9 cellular contexts compared by ENCODE assay signal in genomic region chrX:70168238-70169188, GRCh38. TPM values are rescaled to one million over a fixed set of nuclear protein-coding genes. Genes with fewer than 3 reads are reported as not detected.
DNase-seq lines count a peak whose midpoint lies in the region; ATAC-seq and TF ChIP-seq lines count a peak whose summit lies in the region.
"Had no signal": no experiment of that assay in that cellular context is flagged by ENCODE, and none has a peak within 500 bp of the region (broad histone marks: within the 10 kb centered on the region; RNA-seq: fewer than 3 reads in every experiment).

No MANE protein-coding gene starts in this region.

- no peak overlapping the region for H3K4me3 Mint-ChIP-seq in stimulated activated naive CD8-positive, alpha-beta T cell treated with anti-CD3 and anti-CD28 coated beads, Interleukin-15, amount 100 ng/mL, for 72 hours

- WGBS in testis, 2 donors: 36 to 37% methylated on average over 9 to 11 of the region's 11 CpGs

- H3K27ac ChIP-seq in testis: no peak overlapping the region

- H3K9me3 ChIP-seq in iPS-18c (ENCODE audit: control insufficient read depth, insufficient read depth, low read length): peaks cover 6% of the 10 kb centered on the region
- H3K9me3 ChIP-seq in testis: no peaks in the 10 kb centered on the region

- TF ChIP-seq CTCF in WI38 (IDR thresholded peaks at IDR 0.05; ENCODE audit: low read depth, low read length) (no peak), testis (IDR thresholded peaks at IDR 0.05) (no peak)

- H3K4me3 ChIP-seq in WI38 (ENCODE audit: low read depth, low read length): 0 out of 2 replicates have a peak overlapping the region, but pooled peaks have one; percentile 6
- H3K4me3 ChIP-seq in iPS-18c (ENCODE audit: insufficient read depth, low read depth, low read length): peak overlapping the region; percentile 2
- H3K4me3 ChIP-seq in testis: no peak overlapping the region

- TF ChIP-seq POLR2A in testis (IDR thresholded peaks at IDR 0.05): no peak

- H3K4me1 Mint-ChIP-seq in stimulated activated naive CD8-positive, alpha-beta T cell treated with anti-CD3 and anti-CD28 coated beads, Interleukin-15, amount 100 ng/mL, for 72 hours: peaks cover 9% of the 10 kb centered on the region

- intact Hi-C loops in testis (cut with DNase I; ENCODE audit: low total_unique reads): no loop called here

- H3K36me3 ChIP-seq in testis (ENCODE audit: low read depth, missing control alignments): no peaks in the 10 kb centered on the region

- no peak overlapping the region for H3K27ac Mint-ChIP-seq in stimulated activated naive CD8-positive, alpha-beta T cell treated with anti-CD3 and anti-CD28 coated beads, Interleukin-15, amount 100 ng/mL, for 72 hours

- H3K27me3 ChIP-seq in testis: no peaks in the 10 kb centered on the region

- H3K4me1 ChIP-seq in testis: no peaks in the 10 kb centered on the region

- H3K9me3 Mint-ChIP-seq in stimulated activated naive CD8-positive, alpha-beta T cell treated with anti-CD3 and anti-CD28 coated beads, Interleukin-15, amount 100 ng/mL, for 72 hours: no peaks in the 10 kb centered on the region

- DNase-seq in HS-27A (ENCODE audit: low read depth) (peak; percentile 22), testis (peak; percentile 41)
- no peak for DNase-seq in stimulated activated naive CD8-positive, alpha-beta T cell treated with anti-CD3 and anti-CD28 coated beads, Interleukin-15, amount 100 ng/mL, for 72 hours
- no peak for DNase-seq in NK-92 treated with Interleukin-12 subunit alpha and Interleukin-12 subunit beta, amount 100 ng/mL, for 24 hours (lab: John Stamatoyannopoulos, UW)

- no peak for ATAC-seq in HG03159 (IDR thresholded peaks at IDR 0.05; ENCODE audit: unreplicated experiment)
- no peak for ATAC-seq in stimulated activated naive CD8-positive, alpha-beta T cell treated with anti-CD3 and anti-CD28 coated beads, Interleukin-15, amount 100 ng/mL, for 72 hours
- ATAC-seq in GM18868 (IDR thresholded peaks at IDR 0.05; ENCODE audit: unreplicated experiment): no peak

- no peaks in the 10 kb centered on the region for H3K27me3 Mint-ChIP-seq in stimulated activated naive CD8-positive, alpha-beta T cell treated with anti-CD3 and anti-CD28 coated beads, Interleukin-15, amount 100 ng/mL, for 72 hours

RNA-seq across cellular contexts. Expression of gene DGAT2L6, which starts 8.8 kb away (rescaled TPM):
- not detected for total RNA-seq in testis
- not detected for polyA plus RNA-seq in testis (ENCODE audit: insufficient read depth, low read depth, low replicate concordance)
- total RNA-seq: skeletal muscle tissue had no signal

RNA-seq across cellular contexts. Expression of gene IGBP1, which starts 35.3 kb away (rescaled TPM):
- 10 to 100 TPM; 35.4 to 40.6 TPM for total RNA-seq in testis
- 41.2 TPM for polyA plus RNA-seq in testis (ENCODE audit: insufficient read depth, low read depth, low replicate concordance)

Comparison
In these comparisons a context has a peak if more than half of its experiments do, and no peak if none do; other contexts are left out.
1. DNase-seq: peak in HS-27A (single experiment) and testis (single experiment); none in stimulated activated naive CD8-positive, alpha-beta T cell treated with anti-CD3 and anti-CD28 coated beads, Interleukin-15, amount 100 ng/mL, for 72 hours (0 of 2) and NK-92 treated with Interleukin-12 subunit alpha and Interleukin-12 subunit beta, amount 100 ng/mL, for 24 hours (single experiment).
2. H3K4me3 ChIP-seq: peak in WI38 (single experiment) and iPS-18c (single experiment); none in testis (0 of 2).